8 cellular contexts compared by ENCODE assay signal in genomic region chr1:34781071-34781843, GRCh38. TPM values are rescaled to one million over a fixed set of nuclear protein-coding genes. Genes with fewer than 3 reads are reported as not detected.
DNase-seq lines count a peak whose midpoint lies in the region; ATAC-seq and TF ChIP-seq lines count a peak whose summit lies in the region.

Gene GJB3 (plus strand): TSS chr1:34781214. CDS start chr1:34784763, 3,549 bp downstream.

- H3K9me3 ChIP-seq in effector memory CD4-positive, alpha-beta T cell (ENCODE audit: control insufficient read depth, low read length), result no peaks in the 10 kb centered on the region
- H3K9me3 ChIP-seq in neural cell (ENCODE audit: low read length), result no peaks in the 10 kb centered on the region

- no peak within 1 kb of the TSS for H3K9ac ChIP-seq in neural cell (ENCODE audit: low read length)

- TF ChIP-seq RAD21 in Ishikawa (IDR thresholded peaks at IDR 0.05; ENCODE audit: low read depth) (no peak), neural cell (conservative IDR thresholded peaks at IDR 0.05) (no peak)

- H3F3A ChIP-seq in neural cell (ENCODE audit: insufficient read depth, low read length, poor library complexity, severe bottlenecking), result no peaks in the 10 kb centered on the region

- CTCF ChIA-PET in HEK293T (lab: Yijun Ruan, JAX), result interaction anchor here (1.1 kb wide), 1 partner anchor 71 kb away, joined by 6 read pairs; no protein-coding TSS in a partner anchor

- H3K36me3 ChIP-seq in effector memory CD4-positive, alpha-beta T cell (ENCODE audit: control insufficient read depth, insufficient read depth, low read length), result no peaks in the 10 kb centered on the region
- H3K36me3 ChIP-seq in neural cell (ENCODE audit: insufficient read depth, low read length), result no peaks in the 10 kb centered on the region

- no peak within 1 kb of the TSS for H3K27ac ChIP-seq in effector memory CD4-positive, alpha-beta T cell (ENCODE audit: insufficient read depth, low read length, poor library complexity, severe bottlenecking)
- H3K27ac ChIP-seq in neural cell (ENCODE audit: low read length), result no peak within 1 kb of the TSS

- DNase-seq in ACHN (peak; percentile 1), HEK293T (ENCODE audit: extremely low spot score) (no peak), HCEC 1CT (no peak)
- no peak for DNase-seq in effector memory CD4-positive, alpha-beta T cell

- no peak within 1 kb of the TSS for H3K4me2 ChIP-seq in neural cell (ENCODE audit: low read length)

- POLR2A ChIA-PET in HEK293T (lab: Yijun Ruan, JAX), result no interaction called here

- no peak for TF ChIP-seq CTCF in neural cell (IDR thresholded peaks at IDR 0.05; ENCODE audit: poor library complexity, severe bottlenecking)

- H3K27me3 ChIP-seq in effector memory CD4-positive, alpha-beta T cell (replicated peaks; ENCODE audit: control insufficient read depth, insufficient read depth, low read length, poor library complexity, severe bottlenecking), result peaks cover 18% of the 10 kb centered on the region
- H3K27me3 ChIP-seq in neural cell (ENCODE audit: insufficient read depth, low read depth, low read length), result peaks cover 44% of the 10 kb centered on the region

- in situ Hi-C loops in ACHN (cut with HindIII; ENCODE audit: low pct_ligation_motif_present, low pct_unique_long_range_greater_than_20kb, low sequenced_read_pairs), result no loop called here

- H2AFZ ChIP-seq in neural cell (ENCODE audit: low read depth, low read length), result no peak within 1 kb of the TSS

- no peaks in the 10 kb centered on the region for H3K9me2 ChIP-seq in neural cell (ENCODE audit: insufficient read depth, low read length)

- peaks cover 12% of the 10 kb centered on the region for H3K4me1 ChIP-seq in effector memory CD4-positive, alpha-beta T cell (ENCODE audit: control insufficient read depth, insufficient read depth, low read length, poor library complexity, severe bottlenecking)

- no peaks in the 10 kb centered on the region for H4K20me1 ChIP-seq in neural cell (ENCODE audit: insufficient read depth)

- H3K4me3 ChIP-seq in effector memory CD4-positive, alpha-beta T cell (ENCODE audit: insufficient read depth, low read depth, low read length, poor library complexity, severe bottlenecking), result peak within 1 kb of the TSS; percentile 29
- H3K4me3 ChIP-seq in neural cell (ENCODE audit: low read length), result peak within 1 kb of the TSS; percentile 45

- TF ChIP-seq EP300 in Ishikawa (IDR thresholded peaks at IDR 0.05; ENCODE audit: borderline replicate concordance) (no peak; the same call in 1 of the 2 replicates), neural cell (conservative IDR thresholded peaks at IDR 0.05; ENCODE audit: poor library complexity, severe bottlenecking) (no peak)

- ATAC-seq in HG03439 (IDR thresholded peaks at IDR 0.05; ENCODE audit: unreplicated experiment), result no peak
- ATAC-seq in HG03354 (IDR thresholded peaks at IDR 0.05; ENCODE audit: poor library complexity, severe bottlenecking, unreplicated experiment), result no peak

- no peaks in the 10 kb centered on the region for H3K79me2 ChIP-seq in neural cell (replicated peaks; ENCODE audit: insufficient read depth, low read length)

TF ChIP-seq in Ishikawa, 13 proteins besides CTCF, POLR2A, EP300 and RAD21:
- TF ChIP-seq TAF1 (IDR thresholded peaks at IDR 0.05; ENCODE audit: low read depth), result no peak
- no peak for TF ChIP-seq CREB1 (IDR thresholded peaks at IDR 0.05; ENCODE audit: low read depth)
- no peak for TF ChIP-seq TEAD4 (IDR thresholded peaks at IDR 0.05)
- no peak for TF ChIP-seq CEBPB (IDR thresholded peaks at IDR 0.05)
- TF ChIP-seq TCF12 (IDR thresholded peaks at IDR 0.05; ENCODE audit: low read depth), result 0 out of 2 replicates have a peak, but pooled peaks have one; percentile 39
- TF ChIP-seq ZBTB7A (IDR thresholded peaks at IDR 0.05; ENCODE audit: low read depth), result no peak; the same call in 1 of the 2 replicates
- TF ChIP-seq MAX (IDR thresholded peaks at IDR 0.05), result 0 out of 2 replicates have a peak, but pooled peaks have one; percentile 33
- peak; percentile 33; the same call in 1 of the 2 replicates for TF ChIP-seq NFIC (IDR thresholded peaks at IDR 0.05)
- TF ChIP-seq, protein P1, sequence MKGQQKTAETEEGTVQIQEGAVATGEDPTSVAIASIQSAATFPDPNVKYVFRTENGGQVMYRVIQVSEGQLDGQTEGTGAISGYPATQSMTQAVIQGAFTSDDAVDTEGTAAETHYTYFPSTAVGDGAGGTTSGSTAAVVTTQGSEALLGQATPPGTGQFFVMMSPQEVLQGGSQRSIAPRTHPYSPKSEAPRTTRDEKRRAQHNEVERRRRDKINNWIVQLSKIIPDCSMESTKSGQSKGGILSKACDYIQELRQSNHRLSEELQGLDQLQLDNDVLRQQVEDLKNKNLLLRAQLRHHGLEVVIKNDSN (IDR thresholded peaks at IDR 0.05), result no peak
- no peak for TF ChIP-seq YY1 (IDR thresholded peaks at IDR 0.05; ENCODE audit: low read depth)
- TF ChIP-seq FOXM1 (IDR thresholded peaks at IDR 0.05; ENCODE audit: borderline replicate concordance, low read depth), result no peak
- TF ChIP-seq EGR1 (IDR thresholded peaks at IDR 0.05), result peak; percentile 71

TF ChIP-seq in neural cell, 6 proteins besides CTCF, POLR2A, EP300 and RAD21:
- TF ChIP-seq EZH2 (IDR thresholded peaks at IDR 0.05; ENCODE audit: borderline replicate concordance, insufficient read depth, low read length, poor library complexity, severe bottlenecking), result no peak
- TF ChIP-seq SMC3 (conservative IDR thresholded peaks at IDR 0.05; ENCODE audit: poor library complexity), result no peak
- TF ChIP-seq POLR2AphosphoS5 (IDR thresholded peaks at IDR 0.05), result no peak
- TF ChIP-seq, protein P2, sequence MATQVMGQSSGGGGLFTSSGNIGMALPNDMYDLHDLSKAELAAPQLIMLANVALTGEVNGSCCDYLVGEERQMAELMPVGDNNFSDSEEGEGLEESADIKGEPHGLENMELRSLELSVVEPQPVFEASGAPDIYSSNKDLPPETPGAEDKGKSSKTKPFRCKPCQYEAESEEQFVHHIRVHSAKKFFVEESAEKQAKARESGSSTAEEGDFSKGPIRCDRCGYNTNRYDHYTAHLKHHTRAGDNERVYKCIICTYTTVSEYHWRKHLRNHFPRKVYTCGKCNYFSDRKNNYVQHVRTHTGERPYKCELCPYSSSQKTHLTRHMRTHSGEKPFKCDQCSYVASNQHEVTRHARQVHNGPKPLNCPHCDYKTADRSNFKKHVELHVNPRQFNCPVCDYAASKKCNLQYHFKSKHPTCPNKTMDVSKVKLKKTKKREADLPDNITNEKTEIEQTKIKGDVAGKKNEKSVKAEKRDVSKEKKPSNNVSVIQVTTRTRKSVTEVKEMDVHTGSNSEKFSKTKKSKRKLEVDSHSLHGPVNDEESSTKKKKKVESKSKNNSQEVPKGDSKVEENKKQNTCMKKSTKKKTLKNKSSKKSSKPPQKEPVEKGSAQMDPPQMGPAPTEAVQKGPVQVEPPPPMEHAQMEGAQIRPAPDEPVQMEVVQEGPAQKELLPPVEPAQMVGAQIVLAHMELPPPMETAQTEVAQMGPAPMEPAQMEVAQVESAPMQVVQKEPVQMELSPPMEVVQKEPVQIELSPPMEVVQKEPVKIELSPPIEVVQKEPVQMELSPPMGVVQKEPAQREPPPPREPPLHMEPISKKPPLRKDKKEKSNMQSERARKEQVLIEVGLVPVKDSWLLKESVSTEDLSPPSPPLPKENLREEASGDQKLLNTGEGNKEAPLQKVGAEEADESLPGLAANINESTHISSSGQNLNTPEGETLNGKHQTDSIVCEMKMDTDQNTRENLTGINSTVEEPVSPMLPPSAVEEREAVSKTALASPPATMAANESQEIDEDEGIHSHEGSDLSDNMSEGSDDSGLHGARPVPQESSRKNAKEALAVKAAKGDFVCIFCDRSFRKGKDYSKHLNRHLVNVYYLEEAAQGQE (IDR thresholded peaks at IDR 0.05; ENCODE audit: borderline replicate concordance), result no peak
- no peak for TF ChIP-seq MXI1 (conservative IDR thresholded peaks at IDR 0.05; ENCODE audit: poor library complexity, severe bottlenecking)
- no peak for TF ChIP-seq TAF1 (IDR thresholded peaks at IDR 0.05; ENCODE audit: low read depth)
TF ChIP-seq in neural cell: peak in this region for 0.

TF ChIP-seq in HEK293T, 16 proteins besides CTCF, POLR2A, EP300 and RAD21:
- TF ChIP-seq, protein P3, sequence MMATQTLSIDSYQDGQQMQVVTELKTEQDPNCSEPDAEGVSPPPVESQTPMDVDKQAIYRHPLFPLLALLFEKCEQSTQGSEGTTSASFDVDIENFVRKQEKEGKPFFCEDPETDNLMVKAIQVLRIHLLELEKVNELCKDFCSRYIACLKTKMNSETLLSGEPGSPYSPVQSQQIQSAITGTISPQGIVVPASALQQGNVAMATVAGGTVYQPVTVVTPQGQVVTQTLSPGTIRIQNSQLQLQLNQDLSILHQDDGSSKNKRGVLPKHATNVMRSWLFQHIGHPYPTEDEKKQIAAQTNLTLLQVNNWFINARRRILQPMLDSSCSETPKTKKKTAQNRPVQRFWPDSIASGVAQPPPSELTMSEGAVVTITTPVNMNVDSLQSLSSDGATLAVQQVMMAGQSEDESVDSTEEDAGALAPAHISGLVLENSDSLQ (IDR thresholded peaks at IDR 0.05), result no peak
- no peak for TF ChIP-seq LEF1 (IDR thresholded peaks at IDR 0.05; ENCODE audit: borderline replicate concordance)
- TF ChIP-seq HDGF (IDR thresholded peaks at IDR 0.05; ENCODE audit: borderline replicate concordance), result no peak
- TF ChIP-seq ZNF384 (IDR thresholded peaks at IDR 0.05), result no peak
- TF ChIP-seq ARNT (IDR thresholded peaks at IDR 0.05), result no peak
- no peak for TF ChIP-seq NFRKB (IDR thresholded peaks at IDR 0.05)
- TF ChIP-seq BHLHE40 (IDR thresholded peaks at IDR 0.05; ENCODE audit: borderline replicate concordance), result no peak
- no peak for TF ChIP-seq ELF4 (IDR thresholded peaks at IDR 0.05)
- no peak for TF ChIP-seq FOXA1 (IDR thresholded peaks at IDR 0.05)
- no peak for TF ChIP-seq CTBP1 (IDR thresholded peaks at IDR 0.05; ENCODE audit: borderline replicate concordance)

RNA-seq across cellular contexts. Expression of gene GJB3, which starts in this region (rescaled TPM):
- polyA plus RNA-seq in neural cell, result not detected in 2 replicates
- polyA minus RNA-seq in neural cell, result not detected in 2 replicates
